In genomic region chr15:33656090-33656670, GRCh38 we compare ENCODE assay signal across 16 cellular contexts.
"Had no signal": no experiment of that assay in that cellular context is flagged by ENCODE, and none has a peak within 500 bp of the region (broad histone marks: within the 10 kb centered on the region; RNA-seq: fewer than 3 reads in every experiment).

No MANE protein-coding gene starts in this region.

- H3K27me3 ChIP-seq: ascending aorta, cardiac muscle cell, esophagus squamous epithelium, suprapubic skin, upper lobe of left lung had no signal

- H3K4me3 ChIP-seq: ascending aorta, cardiac muscle cell, esophagus squamous epithelium, suprapubic skin, upper lobe of left lung had no signal

- ATAC-seq: activated CD8-positive, alpha-beta T cell treated with anti-CD3 and anti-CD28 coated beads for 36 hours; activated naive CD8-positive, alpha-beta T cell treated with anti-CD3 and anti-CD28 coated beads, Interleukin-2, amount 50 U/mL, for 24 hours; left ventricle myocardium superior; stimulated activated naive CD8-positive, alpha-beta T cell treated with anti-CD3 and anti-CD28 coated beads, Interleukin-15, Interleukin-2, amounts not matched to agents 100 U/mL and 50 U/mL, for 24 hours had no signal

- FAIRE-seq: keratinocyte had no signal

- H3K9me3 ChIP-seq: ascending aorta, esophagus squamous epithelium, suprapubic skin, upper lobe of left lung had no signal

- DNase-seq: activated CD8-positive, alpha-beta memory T cell treated with anti-CD3 and anti-CD28 coated beads, Interleukin-2, amount 50 U/mL, for 48 hours; activated CD8-positive, alpha-beta T cell treated with anti-CD3 and anti-CD28 coated beads for 36 hours; activated naive CD4-positive, alpha-beta T cell; activated naive CD8-positive, alpha-beta T cell treated with anti-CD3 and anti-CD28 coated beads, Interleukin-2, amount 50 U/mL, for 24 hours; esophagus squamous epithelium; foreskin melanocyte; left ventricle myocardium superior; mesendoderm; stimulated activated CD4-positive, alpha-beta T cell treated with anti-CD3 and anti-CD28 coated beads, Interleukin-4, amount 100 ng/mL, for 1 hour; stimulated activated CD8-positive, alpha-beta memory T cell treated with anti-CD3 and anti-CD28 coated beads, Interleukin-4, amount 100 ng/mL, for 48 hours; stimulated activated naive CD8-positive, alpha-beta T cell treated with anti-CD3 and anti-CD28 coated beads, Interleukin-15, Interleukin-2, amounts not matched to agents 100 U/mL and 50 U/mL, for 24 hours; upper lobe of left lung had no signal

- H3K36me3 ChIP-seq: ascending aorta, cardiac muscle cell, esophagus squamous epithelium, suprapubic skin, upper lobe of left lung had no signal

- H3K27ac ChIP-seq: ascending aorta, cardiac muscle cell, esophagus squamous epithelium, suprapubic skin, upper lobe of left lung had no signal

- H3K4me1 ChIP-seq: ascending aorta, esophagus squamous epithelium, suprapubic skin, upper lobe of left lung had no signal
